1 cellular context compared by ENCODE assay signal in the genomic region with DNA sequence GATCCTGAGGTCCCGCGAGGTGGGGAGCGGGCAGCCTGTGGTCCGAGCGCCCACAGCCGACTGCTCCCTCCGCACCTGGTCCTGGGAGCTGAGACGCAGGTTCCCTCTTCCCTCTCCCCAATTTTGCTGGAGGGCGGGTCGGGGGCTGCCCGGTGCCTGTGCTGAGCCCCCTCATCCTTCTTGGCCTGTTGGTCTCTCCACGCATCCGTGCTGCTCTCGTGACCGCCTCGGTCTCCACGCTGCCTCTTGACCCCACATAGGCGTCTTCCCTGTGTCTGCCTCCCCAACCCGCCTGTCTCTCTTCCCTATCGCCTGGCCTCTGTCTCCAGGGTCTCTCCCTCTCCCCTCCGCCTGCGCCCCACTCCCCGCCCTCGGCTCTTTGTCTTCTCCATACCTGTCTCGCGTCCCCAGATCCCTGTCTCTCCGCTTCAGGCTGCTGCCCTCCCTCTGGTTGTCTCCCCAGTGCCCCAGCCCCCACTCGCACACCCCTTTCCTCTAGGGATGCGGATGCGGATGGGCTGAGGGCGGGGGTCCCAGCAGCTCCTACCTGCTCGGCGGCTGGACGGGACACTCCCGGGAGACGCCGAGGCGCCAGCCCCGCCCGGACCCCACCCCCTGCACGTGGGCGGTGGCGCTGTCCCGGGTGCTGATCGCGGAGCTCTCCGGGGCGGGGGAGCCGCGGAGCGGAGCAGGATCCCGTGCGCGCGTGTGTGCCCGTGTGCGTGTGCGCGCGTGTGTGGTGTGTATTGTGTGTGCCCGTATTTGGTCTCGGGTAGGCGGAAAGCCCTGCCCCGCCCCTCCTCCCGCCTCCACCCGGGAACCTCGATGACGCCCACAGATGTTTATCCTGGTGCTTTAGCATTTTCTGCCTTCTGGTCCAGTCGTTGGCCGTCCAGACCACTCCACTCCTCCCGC.
TF ChIP-seq lines count a peak whose summit lies in the region.

A gene (minus strand): TSS at position 720 of the 915 bp plus-strand sequence. CDS start 1,248 bp downstream, outside the sequence.

TF ChIP-seq in K562, 482 proteins besides CTCF, POLR2A, EP300 and RAD21 (continued from another document and continues in another):
- TF ChIP-seq SIX5 (IDR thresholded peaks at IDR 0.05; ENCODE audit: borderline replicate concordance in 1 of 2, insufficient read depth in 1 of 2, low read depth in 1 of 2, low read length in 2 of 2) = no peak
- no peak for TF ChIP-seq ZNF165 (CRISPR knock-in tag; IDR thresholded peaks at IDR 0.05; ENCODE audit: borderline replicate concordance)
- peak; percentile 35; the same call in 1 of the 2 replicates for TF ChIP-seq GABPB1 (CRISPR knock-in tag; IDR thresholded peaks at IDR 0.05)
- no peak for TF ChIP-seq TCF7L2 (IDR thresholded peaks at IDR 0.05; ENCODE audit: low read depth, low read length)
- TF ChIP-seq, protein P1, sequence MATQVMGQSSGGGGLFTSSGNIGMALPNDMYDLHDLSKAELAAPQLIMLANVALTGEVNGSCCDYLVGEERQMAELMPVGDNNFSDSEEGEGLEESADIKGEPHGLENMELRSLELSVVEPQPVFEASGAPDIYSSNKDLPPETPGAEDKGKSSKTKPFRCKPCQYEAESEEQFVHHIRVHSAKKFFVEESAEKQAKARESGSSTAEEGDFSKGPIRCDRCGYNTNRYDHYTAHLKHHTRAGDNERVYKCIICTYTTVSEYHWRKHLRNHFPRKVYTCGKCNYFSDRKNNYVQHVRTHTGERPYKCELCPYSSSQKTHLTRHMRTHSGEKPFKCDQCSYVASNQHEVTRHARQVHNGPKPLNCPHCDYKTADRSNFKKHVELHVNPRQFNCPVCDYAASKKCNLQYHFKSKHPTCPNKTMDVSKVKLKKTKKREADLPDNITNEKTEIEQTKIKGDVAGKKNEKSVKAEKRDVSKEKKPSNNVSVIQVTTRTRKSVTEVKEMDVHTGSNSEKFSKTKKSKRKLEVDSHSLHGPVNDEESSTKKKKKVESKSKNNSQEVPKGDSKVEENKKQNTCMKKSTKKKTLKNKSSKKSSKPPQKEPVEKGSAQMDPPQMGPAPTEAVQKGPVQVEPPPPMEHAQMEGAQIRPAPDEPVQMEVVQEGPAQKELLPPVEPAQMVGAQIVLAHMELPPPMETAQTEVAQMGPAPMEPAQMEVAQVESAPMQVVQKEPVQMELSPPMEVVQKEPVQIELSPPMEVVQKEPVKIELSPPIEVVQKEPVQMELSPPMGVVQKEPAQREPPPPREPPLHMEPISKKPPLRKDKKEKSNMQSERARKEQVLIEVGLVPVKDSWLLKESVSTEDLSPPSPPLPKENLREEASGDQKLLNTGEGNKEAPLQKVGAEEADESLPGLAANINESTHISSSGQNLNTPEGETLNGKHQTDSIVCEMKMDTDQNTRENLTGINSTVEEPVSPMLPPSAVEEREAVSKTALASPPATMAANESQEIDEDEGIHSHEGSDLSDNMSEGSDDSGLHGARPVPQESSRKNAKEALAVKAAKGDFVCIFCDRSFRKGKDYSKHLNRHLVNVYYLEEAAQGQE (CRISPR knock-in tag; IDR thresholded peaks at IDR 0.05; ENCODE audit: low read depth) = peak; percentile 99
- no peak for TF ChIP-seq EZH2 (IDR thresholded peaks at IDR 0.05; ENCODE audit: borderline replicate concordance, low read depth, low read length)
- TF ChIP-seq U2AF2 (optimal IDR thresholded peaks at IDR 0.05; ENCODE audit: low read depth, low read length) = no peak
- no peak for TF ChIP-seq KHSRP (IDR thresholded peaks at IDR 0.05)
- peak in 1 of 2 experiments; percentile 77; a peak in 2 of 4 replicates for TF ChIP-seq TEAD1 (CRISPR knock-in tag; IDR thresholded peaks at IDR 0.05)
- TF ChIP-seq PHB2 (IDR thresholded peaks at IDR 0.05; ENCODE audit: low read depth) = no peak
- TF ChIP-seq, protein P2, sequence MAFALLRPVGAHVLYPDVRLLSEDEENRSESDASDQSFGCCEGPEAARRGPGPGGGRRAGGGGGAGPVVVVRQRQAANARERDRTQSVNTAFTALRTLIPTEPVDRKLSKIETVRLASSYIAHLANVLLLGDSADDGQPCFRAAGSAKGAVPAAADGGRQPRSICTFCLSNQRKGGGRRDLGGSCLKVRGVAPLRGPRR (CRISPR knock-in tag; IDR thresholded peaks at IDR 0.05) = no peak
- TF ChIP-seq, protein P3, sequence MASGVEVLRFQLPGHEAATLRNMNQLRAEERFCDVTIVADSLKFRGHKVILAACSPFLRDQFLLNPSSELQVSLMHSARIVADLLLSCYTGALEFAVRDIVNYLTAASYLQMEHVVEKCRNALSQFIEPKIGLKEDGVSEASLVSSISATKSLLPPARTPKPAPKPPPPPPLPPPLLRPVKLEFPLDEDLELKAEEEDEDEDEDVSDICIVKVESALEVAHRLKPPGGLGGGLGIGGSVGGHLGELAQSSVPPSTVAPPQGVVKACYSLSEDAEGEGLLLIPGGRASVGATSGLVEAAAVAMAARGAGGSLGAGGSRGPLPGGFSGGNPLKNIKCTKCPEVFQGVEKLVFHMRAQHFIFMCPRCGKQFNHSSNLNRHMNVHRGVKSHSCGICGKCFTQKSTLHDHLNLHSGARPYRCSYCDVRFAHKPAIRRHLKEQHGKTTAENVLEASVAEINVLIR (CRISPR knock-in tag; IDR thresholded peaks at IDR 0.05) = no peak
- TF ChIP-seq ZNF589 (CRISPR knock-in tag; IDR thresholded peaks at IDR 0.05; ENCODE audit: low read depth) = no peak
- TF ChIP-seq U2AF1 (optimal IDR thresholded peaks at IDR 0.05; ENCODE audit: low read depth, low read length) = no peak
- no peak for TF ChIP-seq ZNF561 (CRISPR knock-in tag; conservative IDR thresholded peaks at IDR 0.05)
- no peak for TF ChIP-seq HNRNPL (IDR thresholded peaks at IDR 0.05; ENCODE audit: low read depth, low read length)
- TF ChIP-seq SREBF1 (IDR thresholded peaks at IDR 0.05; ENCODE audit: borderline replicate concordance, low read depth, low read length) = no peak
- TF ChIP-seq KDM2B (CRISPR knock-in tag; IDR thresholded peaks at IDR 0.05) = no peak
- TF ChIP-seq MED1 (CRISPR knock-in tag; IDR thresholded peaks at IDR 0.05; ENCODE audit: borderline replicate concordance) = no peak
- TF ChIP-seq ETV5 (CRISPR knock-in tag; IDR thresholded peaks at IDR 0.05; ENCODE audit: low read depth) = peak; percentile 58; the same call in 1 of the 2 replicates
- peak; percentile 40 for TF ChIP-seq POLR2G (IDR thresholded peaks at IDR 0.05; ENCODE audit: low read depth, low read length)
- no peak for TF ChIP-seq LEF1 (IDR thresholded peaks at IDR 0.05)
- TF ChIP-seq, protein P4, sequence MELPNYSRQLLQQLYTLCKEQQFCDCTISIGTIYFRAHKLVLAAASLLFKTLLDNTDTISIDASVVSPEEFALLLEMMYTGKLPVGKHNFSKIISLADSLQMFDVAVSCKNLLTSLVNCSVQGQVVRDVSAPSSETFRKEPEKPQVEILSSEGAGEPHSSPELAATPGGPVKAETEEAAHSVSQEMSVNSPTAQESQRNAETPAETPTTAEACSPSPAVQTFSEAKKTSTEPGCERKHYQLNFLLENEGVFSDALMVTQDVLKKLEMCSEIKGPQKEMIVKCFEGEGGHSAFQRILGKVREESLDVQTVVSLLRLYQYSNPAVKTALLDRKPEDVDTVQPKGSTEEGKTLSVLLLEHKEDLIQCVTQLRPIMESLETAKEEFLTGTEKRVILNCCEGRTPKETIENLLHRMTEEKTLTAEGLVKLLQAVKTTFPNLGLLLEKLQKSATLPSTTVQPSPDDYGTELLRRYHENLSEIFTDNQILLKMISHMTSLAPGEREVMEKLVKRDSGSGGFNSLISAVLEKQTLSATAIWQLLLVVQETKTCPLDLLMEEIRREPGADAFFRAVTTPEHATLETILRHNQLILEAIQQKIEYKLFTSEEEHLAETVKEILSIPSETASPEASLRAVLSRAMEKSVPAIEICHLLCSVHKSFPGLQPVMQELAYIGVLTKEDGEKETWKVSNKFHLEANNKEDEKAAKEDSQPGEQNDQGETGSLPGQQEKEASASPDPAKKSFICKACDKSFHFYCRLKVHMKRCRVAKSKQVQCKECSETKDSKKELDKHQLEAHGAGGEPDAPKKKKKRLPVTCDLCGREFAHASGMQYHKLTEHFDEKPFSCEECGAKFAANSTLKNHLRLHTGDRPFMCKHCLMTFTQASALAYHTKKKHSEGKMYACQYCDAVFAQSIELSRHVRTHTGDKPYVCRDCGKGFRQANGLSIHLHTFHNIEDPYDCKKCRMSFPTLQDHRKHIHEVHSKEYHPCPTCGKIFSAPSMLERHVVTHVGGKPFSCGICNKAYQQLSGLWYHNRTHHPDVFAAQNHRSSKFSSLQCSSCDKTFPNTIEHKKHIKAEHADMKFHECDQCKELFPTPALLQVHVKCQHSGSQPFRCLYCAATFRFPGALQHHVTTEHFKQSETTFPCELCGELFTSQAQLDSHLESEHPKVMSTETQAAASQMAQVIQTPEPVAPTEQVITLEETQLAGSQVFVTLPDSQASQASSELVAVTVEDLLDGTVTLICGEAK (IDR thresholded peaks at IDR 0.05) = peak; percentile 43; the same call in 1 of the 2 replicates
- TF ChIP-seq, protein P4 (CRISPR knock-in tag; IDR thresholded peaks at IDR 0.05) = 0 out of 2 replicates have a peak, but pooled peaks have one; percentile 36
- peak; percentile 89 for TF ChIP-seq MIER1 (IDR thresholded peaks at IDR 0.05; ENCODE audit: low read depth)
- no peak for TF ChIP-seq RFX1 (IDR thresholded peaks at IDR 0.05)
- TF ChIP-seq NCOA4 (IDR thresholded peaks at IDR 0.05; ENCODE audit: partially characterized antibody) = no peak
- TF ChIP-seq STAT5B (CRISPR knock-in tag; IDR thresholded peaks at IDR 0.05) = no peak
- TF ChIP-seq CREB1 (IDR thresholded peaks at IDR 0.05) = no peak
- TF ChIP-seq CREB1 (CRISPR knock-in tag; IDR thresholded peaks at IDR 0.05) = peak; percentile 65; the same call in 1 of the 2 replicates
- TF ChIP-seq ESRRA (IDR thresholded peaks at IDR 0.05; ENCODE audit: borderline replicate concordance, low read depth) = no peak
- no peak for TF ChIP-seq CREBBP (IDR thresholded peaks at IDR 0.05; ENCODE audit: low read depth, low read length)
- TF ChIP-seq, protein P5, sequence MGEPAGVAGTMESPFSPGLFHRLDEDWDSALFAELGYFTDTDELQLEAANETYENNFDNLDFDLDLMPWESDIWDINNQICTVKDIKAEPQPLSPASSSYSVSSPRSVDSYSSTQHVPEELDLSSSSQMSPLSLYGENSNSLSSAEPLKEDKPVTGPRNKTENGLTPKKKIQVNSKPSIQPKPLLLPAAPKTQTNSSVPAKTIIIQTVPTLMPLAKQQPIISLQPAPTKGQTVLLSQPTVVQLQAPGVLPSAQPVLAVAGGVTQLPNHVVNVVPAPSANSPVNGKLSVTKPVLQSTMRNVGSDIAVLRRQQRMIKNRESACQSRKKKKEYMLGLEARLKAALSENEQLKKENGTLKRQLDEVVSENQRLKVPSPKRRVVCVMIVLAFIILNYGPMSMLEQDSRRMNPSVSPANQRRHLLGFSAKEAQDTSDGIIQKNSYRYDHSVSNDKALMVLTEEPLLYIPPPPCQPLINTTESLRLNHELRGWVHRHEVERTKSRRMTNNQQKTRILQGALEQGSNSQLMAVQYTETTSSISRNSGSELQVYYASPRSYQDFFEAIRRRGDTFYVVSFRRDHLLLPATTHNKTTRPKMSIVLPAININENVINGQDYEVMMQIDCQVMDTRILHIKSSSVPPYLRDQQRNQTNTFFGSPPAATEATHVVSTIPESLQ (CRISPR knock-in tag; IDR thresholded peaks at IDR 0.05) = peak; percentile 95
- peak; percentile 97 for TF ChIP-seq BHLHE40 (IDR thresholded peaks at IDR 0.05; ENCODE audit: low read length)
- TF ChIP-seq HDAC2 (IDR thresholded peaks at IDR 0.05) = peak; percentile 63; the same call in 1 of the 2 replicates
- TF ChIP-seq, protein P6, sequence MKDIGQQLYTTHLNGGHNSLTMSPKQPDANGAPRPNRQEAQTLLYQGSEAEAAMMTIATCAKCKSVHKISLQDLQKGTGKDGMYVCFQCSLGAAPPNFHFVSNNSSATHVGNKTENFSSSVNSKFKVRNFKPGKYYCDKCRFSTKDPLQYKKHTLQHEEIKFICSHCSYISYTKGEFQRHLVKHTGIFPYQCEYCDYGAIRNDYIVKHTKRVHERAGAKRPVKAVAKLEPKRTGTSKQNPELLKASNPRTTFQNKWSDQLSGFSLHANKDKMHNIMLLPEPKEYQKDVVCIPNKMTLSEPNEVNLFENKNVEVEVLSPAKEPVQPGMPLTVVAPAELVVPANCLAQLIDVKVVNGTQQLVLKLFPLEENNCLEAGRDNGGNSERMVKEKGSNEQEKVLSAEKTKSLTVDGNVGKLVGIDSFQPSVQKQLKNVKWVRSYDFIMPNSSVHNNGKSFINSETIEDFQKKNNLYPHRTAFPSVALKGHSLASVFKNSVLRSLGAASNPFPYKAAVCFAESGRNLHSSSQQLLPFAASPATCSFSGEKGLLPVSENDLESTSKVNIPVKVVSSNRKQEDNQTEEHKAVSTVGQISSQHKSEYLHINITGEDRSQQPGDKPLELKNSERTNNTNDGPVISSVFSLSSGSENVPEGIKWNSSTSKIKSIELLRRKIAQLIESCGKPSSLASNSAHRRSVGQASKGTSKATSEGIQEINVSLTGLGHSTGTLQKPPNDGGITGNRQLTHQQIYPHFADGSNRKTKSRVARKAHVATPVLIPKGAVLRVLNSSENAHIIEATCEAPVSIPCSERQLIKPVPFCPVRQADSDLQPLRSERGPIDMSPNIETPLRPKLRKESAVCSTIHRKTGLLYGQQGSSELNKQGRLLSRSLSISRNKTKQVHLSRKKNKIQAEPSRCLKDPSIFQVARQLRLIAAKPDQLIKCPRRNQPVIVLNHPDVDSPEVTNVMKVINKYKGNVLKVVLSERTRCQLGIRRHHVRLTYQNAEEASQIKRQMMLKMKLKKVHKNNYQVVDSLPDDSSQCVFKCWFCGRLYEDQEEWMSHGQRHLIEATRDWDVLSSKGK (CRISPR knock-in tag; IDR thresholded peaks at IDR 0.05) = no peak
- TF ChIP-seq ATF7 (IDR thresholded peaks at IDR 0.05) = 0 out of 2 replicates have a peak, but pooled peaks have one; percentile 19
- TF ChIP-seq, protein P7, sequence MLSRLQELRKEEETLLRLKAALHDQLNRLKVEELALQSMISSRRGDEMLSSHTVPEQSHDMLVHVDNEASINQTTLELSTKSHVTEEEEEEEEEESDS (CRISPR knock-in tag; IDR thresholded peaks at IDR 0.05) = no peak
- TF ChIP-seq BCL6 (CRISPR knock-in tag; IDR thresholded peaks at IDR 0.05) = no peak
